Comparison of ENCODE assay signal across 1 cellular context in the genomic region with DNA sequence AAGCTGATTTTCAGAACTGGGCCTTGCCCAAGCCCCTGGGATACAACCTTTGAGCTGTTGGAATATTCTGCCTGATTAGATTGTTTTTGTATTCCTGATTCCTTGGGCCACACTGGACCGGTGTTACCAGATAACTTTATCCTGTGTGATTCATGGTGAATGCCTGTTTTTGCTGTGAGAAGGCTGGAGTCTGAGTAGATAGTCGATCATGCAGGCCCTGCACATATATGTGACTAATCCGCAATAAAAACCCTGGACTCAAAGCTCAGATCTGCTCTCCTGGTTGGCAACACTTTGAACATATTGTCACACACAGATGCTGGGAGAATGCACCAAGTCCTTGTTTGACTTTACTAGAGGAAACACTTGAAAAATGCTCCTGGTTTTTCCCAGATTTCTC.
TF ChIP-seq lines count a peak whose summit lies in the region.

No MANE protein-coding gene starts in this region.

TF ChIP-seq in GM23338, 12 proteins besides CTCF, POLR2A, EP300 and RAD21 (continued from another document):
- TF ChIP-seq, protein P1, sequence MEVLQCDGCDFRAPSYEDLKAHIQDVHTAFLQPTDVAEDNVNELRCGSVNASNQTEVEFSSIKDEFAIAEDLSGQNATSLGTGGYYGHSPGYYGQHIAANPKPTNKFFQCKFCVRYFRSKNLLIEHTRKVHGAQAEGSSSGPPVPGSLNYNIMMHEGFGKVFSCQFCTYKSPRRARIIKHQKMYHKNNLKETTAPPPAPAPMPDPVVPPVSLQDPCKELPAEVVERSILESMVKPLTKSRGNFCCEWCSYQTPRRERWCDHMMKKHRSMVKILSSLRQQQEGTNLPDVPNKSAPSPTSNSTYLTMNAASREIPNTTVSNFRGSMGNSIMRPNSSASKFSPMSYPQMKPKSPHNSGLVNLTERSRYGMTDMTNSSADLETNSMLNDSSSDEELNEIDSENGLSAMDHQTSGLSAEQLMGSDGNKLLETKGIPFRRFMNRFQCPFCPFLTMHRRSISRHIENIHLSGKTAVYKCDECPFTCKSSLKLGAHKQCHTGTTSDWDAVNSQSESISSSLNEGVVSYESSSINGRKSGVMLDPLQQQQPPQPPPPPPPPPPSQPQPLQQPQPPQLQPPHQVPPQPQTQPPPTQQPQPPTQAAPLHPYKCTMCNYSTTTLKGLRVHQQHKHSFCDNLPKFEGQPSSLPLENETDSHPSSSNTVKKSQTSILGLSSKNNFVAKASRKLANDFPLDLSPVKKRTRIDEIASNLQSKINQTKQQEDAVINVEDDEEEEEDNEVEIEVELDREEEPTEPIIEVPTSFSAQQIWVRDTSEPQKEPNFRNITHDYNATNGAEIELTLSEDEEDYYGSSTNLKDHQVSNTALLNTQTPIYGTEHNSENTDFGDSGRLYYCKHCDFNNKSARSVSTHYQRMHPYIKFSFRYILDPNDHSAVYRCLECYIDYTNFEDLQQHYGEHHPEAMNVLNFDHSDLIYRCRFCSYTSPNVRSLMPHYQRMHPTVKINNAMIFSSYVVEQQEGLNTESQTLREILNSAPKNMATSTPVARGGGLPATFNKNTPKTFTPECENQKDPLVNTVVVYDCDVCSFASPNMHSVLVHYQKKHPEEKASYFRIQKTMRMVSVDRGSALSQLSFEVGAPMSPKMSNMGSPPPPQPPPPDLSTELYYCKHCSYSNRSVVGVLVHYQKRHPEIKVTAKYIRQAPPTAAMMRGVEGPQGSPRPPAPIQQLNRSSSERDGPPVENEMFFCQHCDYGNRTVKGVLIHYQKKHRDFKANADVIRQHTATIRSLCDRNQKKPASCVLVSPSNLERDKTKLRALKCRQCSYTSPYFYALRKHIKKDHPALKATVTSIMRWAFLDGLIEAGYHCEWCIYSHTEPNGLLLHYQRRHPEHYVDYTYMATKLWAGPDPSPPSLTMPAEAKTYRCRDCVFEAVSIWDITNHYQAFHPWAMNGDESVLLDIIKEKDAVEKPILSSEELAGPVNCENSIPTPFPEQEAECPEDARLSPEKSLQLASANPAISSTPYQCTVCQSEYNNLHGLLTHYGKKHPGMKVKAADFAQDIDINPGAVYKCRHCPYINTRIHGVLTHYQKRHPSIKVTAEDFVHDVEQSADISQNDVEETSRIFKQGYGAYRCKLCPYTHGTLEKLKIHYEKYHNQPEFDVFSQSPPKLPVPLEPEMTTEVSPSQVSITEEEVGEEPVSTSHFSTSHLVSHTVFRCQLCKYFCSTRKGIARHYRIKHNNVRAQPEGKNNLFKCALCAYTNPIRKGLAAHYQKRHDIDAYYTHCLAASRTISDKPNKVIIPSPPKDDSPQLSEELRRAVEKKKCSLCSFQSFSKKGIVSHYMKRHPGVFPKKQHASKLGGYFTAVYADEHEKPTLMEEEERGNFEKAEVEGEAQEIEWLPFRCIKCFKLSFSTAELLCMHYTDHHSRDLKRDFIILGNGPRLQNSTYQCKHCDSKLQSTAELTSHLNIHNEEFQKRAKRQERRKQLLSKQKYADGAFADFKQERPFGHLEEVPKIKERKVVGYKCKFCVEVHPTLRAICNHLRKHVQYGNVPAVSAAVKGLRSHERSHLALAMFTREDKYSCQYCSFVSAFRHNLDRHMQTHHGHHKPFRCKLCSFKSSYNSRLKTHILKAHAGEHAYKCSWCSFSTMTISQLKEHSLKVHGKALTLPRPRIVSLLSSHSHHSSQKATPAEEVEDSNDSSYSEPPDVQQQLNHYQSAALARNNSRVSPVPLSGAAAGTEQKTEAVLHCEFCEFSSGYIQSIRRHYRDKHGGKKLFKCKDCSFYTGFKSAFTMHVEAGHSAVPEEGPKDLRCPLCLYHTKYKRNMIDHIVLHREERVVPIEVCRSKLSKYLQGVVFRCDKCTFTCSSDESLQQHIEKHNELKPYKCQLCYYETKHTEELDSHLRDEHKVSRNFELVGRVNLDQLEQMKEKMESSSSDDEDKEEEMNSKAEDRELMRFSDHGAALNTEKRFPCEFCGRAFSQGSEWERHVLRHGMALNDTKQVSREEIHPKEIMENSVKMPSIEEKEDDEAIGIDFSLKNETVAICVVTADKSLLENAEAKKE (CRISPR knock-in tag; IDR thresholded peaks at IDR 0.05): no peak
- TF ChIP-seq EZH2phosphoT487 (IDR thresholded peaks at IDR 0.05; ENCODE audit: unreplicated experiment): no peak
- TF ChIP-seq EZH2 (IDR thresholded peaks at IDR 0.05; ENCODE audit: low read depth, unreplicated experiment): no peak
- no peak for TF ChIP-seq JUNB (IDR thresholded peaks at IDR 0.05; ENCODE audit: unreplicated experiment)
- no peak for TF ChIP-seq ZNF114 (CRISPR knock-in tag; IDR thresholded peaks at IDR 0.05)
- TF ChIP-seq, protein P2, sequence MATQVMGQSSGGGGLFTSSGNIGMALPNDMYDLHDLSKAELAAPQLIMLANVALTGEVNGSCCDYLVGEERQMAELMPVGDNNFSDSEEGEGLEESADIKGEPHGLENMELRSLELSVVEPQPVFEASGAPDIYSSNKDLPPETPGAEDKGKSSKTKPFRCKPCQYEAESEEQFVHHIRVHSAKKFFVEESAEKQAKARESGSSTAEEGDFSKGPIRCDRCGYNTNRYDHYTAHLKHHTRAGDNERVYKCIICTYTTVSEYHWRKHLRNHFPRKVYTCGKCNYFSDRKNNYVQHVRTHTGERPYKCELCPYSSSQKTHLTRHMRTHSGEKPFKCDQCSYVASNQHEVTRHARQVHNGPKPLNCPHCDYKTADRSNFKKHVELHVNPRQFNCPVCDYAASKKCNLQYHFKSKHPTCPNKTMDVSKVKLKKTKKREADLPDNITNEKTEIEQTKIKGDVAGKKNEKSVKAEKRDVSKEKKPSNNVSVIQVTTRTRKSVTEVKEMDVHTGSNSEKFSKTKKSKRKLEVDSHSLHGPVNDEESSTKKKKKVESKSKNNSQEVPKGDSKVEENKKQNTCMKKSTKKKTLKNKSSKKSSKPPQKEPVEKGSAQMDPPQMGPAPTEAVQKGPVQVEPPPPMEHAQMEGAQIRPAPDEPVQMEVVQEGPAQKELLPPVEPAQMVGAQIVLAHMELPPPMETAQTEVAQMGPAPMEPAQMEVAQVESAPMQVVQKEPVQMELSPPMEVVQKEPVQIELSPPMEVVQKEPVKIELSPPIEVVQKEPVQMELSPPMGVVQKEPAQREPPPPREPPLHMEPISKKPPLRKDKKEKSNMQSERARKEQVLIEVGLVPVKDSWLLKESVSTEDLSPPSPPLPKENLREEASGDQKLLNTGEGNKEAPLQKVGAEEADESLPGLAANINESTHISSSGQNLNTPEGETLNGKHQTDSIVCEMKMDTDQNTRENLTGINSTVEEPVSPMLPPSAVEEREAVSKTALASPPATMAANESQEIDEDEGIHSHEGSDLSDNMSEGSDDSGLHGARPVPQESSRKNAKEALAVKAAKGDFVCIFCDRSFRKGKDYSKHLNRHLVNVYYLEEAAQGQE (IDR thresholded peaks at IDR 0.05; ENCODE audit: unreplicated experiment): no peak
- TF ChIP-seq, protein P3, sequence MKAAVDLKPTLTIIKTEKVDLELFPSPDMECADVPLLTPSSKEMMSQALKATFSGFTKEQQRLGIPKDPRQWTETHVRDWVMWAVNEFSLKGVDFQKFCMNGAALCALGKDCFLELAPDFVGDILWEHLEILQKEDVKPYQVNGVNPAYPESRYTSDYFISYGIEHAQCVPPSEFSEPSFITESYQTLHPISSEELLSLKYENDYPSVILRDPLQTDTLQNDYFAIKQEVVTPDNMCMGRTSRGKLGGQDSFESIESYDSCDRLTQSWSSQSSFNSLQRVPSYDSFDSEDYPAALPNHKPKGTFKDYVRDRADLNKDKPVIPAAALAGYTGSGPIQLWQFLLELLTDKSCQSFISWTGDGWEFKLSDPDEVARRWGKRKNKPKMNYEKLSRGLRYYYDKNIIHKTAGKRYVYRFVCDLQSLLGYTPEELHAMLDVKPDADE (IDR thresholded peaks at IDR 0.05): no peak
- no peak for TF ChIP-seq CREB1 (CRISPR knock-in tag; IDR thresholded peaks at IDR 0.05; ENCODE audit: low read depth)
- TF ChIP-seq NANOG (IDR thresholded peaks at IDR 0.05; ENCODE audit: borderline replicate concordance): no peak
- no peak for TF ChIP-seq STAT1 (IDR thresholded peaks at IDR 0.05; ENCODE audit: unreplicated experiment)
